Comparison of ENCODE assay signal across 12 cellular contexts in genomic region chr19:34350161-34350561, GRCh38. TPM values are rescaled to one million over a fixed set of nuclear protein-coding genes. Genes with fewer than 3 reads are reported as not detected.
DNase-seq lines count a peak whose midpoint lies in the region; ATAC-seq and TF ChIP-seq lines count a peak whose summit lies in the region.
"Had no signal": no experiment of that assay in that cellular context is flagged by ENCODE, and none has a peak within 500 bp of the region (broad histone marks: within the 10 kb centered on the region; RNA-seq: fewer than 3 reads in every experiment).

No MANE protein-coding gene starts in this region.

- H3K4me3 Mint-ChIP-seq in activated naive CD4-positive, alpha-beta T cell treated with anti-CD3 and anti-CD28 coated beads for 36 hours, result peak overlapping the region; percentile 2

- H3K4me1 Mint-ChIP-seq in activated naive CD4-positive, alpha-beta T cell treated with anti-CD3 and anti-CD28 coated beads for 36 hours (ENCODE audit: low read depth), result peaks cover 21% of the 10 kb centered on the region

- no peak for ATAC-seq in GM18498 (IDR thresholded peaks at IDR 0.05; ENCODE audit: unreplicated experiment)
- ATAC-seq in gastroesophageal sphincter, result no peak

- peak overlapping the region; percentile 82 for H3K27ac Mint-ChIP-seq in activated naive CD4-positive, alpha-beta T cell treated with anti-CD3 and anti-CD28 coated beads for 36 hours

- H3K27me3 ChIP-seq in tibial artery, result no peaks in the 10 kb centered on the region
- H3K27me3 ChIP-seq in gastroesophageal sphincter, result no peaks in the 10 kb centered on the region
- H3K27me3 ChIP-seq: colonic mucosa had no signal

- no peaks in the 10 kb centered on the region for H3K27me3 Mint-ChIP-seq in activated naive CD4-positive, alpha-beta T cell treated with anti-CD3 and anti-CD28 coated beads for 36 hours (ENCODE audit: low read depth)

- H3K4me3 ChIP-seq in tibial artery, result no peak overlapping the region
- no peak overlapping the region for H3K4me3 ChIP-seq in gastroesophageal sphincter
- H3K4me3 ChIP-seq: colonic mucosa had no signal

- peaks cover 4% of the 10 kb centered on the region for H3K36me3 Mint-ChIP-seq in activated naive CD4-positive, alpha-beta T cell treated with anti-CD3 and anti-CD28 coated beads for 36 hours (ENCODE audit: low read depth)

- H3K9me3 ChIP-seq in tibial artery (peaks cover 0 to 3% (median 0%) of the 10 kb centered on the region in 3 donors), gastroesophageal sphincter (no peaks in the 10 kb centered on the region)
- H3K9me3 ChIP-seq: colonic mucosa, SK-N-SH had no signal

- H3K4me1 ChIP-seq in tibial artery (no peaks in the 10 kb centered on the region), gastroesophageal sphincter (no peaks in the 10 kb centered on the region)
- H3K4me1 ChIP-seq: colonic mucosa had no signal

- H3K27ac ChIP-seq in tibial artery (no peak overlapping the region), gastroesophageal sphincter (no peak overlapping the region)
- H3K27ac ChIP-seq: colonic mucosa had no signal

- DNase-seq in CD1c-positive myeloid dendritic cell (ENCODE audit: extremely low spot score) (peak; percentile 59), T-helper 9 cell (peak; percentile 47), NCI-H1694 treated with DMSO at 0.1 percent for 48 hours (lab: John Stamatoyannopoulos, UW) (no peak), tibial artery (no peak)
- peak; percentile 89 for DNase-seq in activated naive CD4-positive, alpha-beta T cell treated with anti-CD3 and anti-CD28 coated beads for 36 hours
- peak; percentile 71 for DNase-seq in stimulated activated CD4-positive, alpha-beta T cell treated with anti-CD3 and anti-CD28 coated beads, Interleukin-15, amount 100 ng/mL, for 24 hours
- DNase-seq: C1 segment of cervical spinal cord, colonic mucosa, NCI-H1092 treated with DMSO at 0.1 percent for 48 hours, SK-N-SH had no signal

- TF ChIP-seq EP300 in gastroesophageal sphincter (IDR thresholded peaks at IDR 0.05), result no peak

- 67 to 77% methylated on average over 4 to 7 of the region's 7 CpGs for WGBS in gastroesophageal sphincter (ENCODE audit: low coverage in 1 of 2), 2 donors

- peaks cover 73 to 94% (median 84%) of the 10 kb centered on the region in 3 donors for H3K36me3 ChIP-seq in tibial artery
- H3K36me3 ChIP-seq in gastroesophageal sphincter, result peaks cover 0 to 86% of the 10 kb centered on the region in 2 donors
- H3K36me3 ChIP-seq: colonic mucosa had no signal

- TF ChIP-seq CTCF in tibial artery (IDR thresholded peaks at IDR 0.05), result no peak
- no peak for TF ChIP-seq CTCF in gastroesophageal sphincter (IDR thresholded peaks at IDR 0.05)

- CTCF ChIA-PET in activated naive CD4-positive, alpha-beta T cell treated with anti-CD3 and anti-CD28 coated beads for 36 hours (lab: Charles Lee), result interaction anchor here (2.5 kb wide), 1 partner anchor 12 kb away, joined by 5 read pairs; no protein-coding TSS in a partner anchor

- TF ChIP-seq POLR2A in gastroesophageal sphincter (IDR thresholded peaks at IDR 0.05), result no peak

- H3K9me3 Mint-ChIP-seq in activated naive CD4-positive, alpha-beta T cell treated with anti-CD3 and anti-CD28 coated beads for 36 hours, result no peaks in the 10 kb centered on the region

- intact Hi-C loops in activated naive CD4-positive, alpha-beta T cell treated with anti-CD3 and anti-CD28 coated beads for 36 hours (cut with micrococcal nuclease), result loop anchor here (1.0 to 5.0 kb wide), 7 partner anchors 9 to 978 kb away; partner anchors contain the start of genes CEBPG and UBA2
- intact Hi-C loops in tibial artery (cut with DNase I; ENCODE audit: low total_unique reads), result no loop called here

RNA-seq across cellular contexts. Expression of gene GPI, which starts 14.8 kb away (rescaled TPM):
- 100 to 1,000 TPM; 542 to 553 TPM for total RNA-seq in activated naive CD4-positive, alpha-beta T cell treated with anti-CD3 and anti-CD28 coated beads for 36 hours
- total RNA-seq in gastroesophageal sphincter, result 100 to 1,000 TPM in 3 of 4 donors, 10 to 100 TPM in 1; 86.6 to 324 (median 222) TPM

RNA-seq across cellular contexts. Expression of gene PDCD2L, which starts 54.0 kb away (rescaled TPM):
- total RNA-seq in activated naive CD4-positive, alpha-beta T cell treated with anti-CD3 and anti-CD28 coated beads for 36 hours, result 10 to 100 TPM; 24.8 to 34.1 TPM
- 10 to 100 TPM in 3 of 4 donors, 1 to 10 TPM in 1; 8.2 to 19.8 (median 14.6) TPM for total RNA-seq in gastroesophageal sphincter

Comparison
In these comparisons a context has a peak if more than half of its experiments do, and no peak if none do; other contexts are left out.
1. DNase-seq: peak in CD1c-positive myeloid dendritic cell (single experiment), T-helper 9 cell (single experiment), activated naive CD4-positive, alpha-beta T cell treated with anti-CD3 and anti-CD28 coated beads for 36 hours (single experiment) and stimulated activated CD4-positive, alpha-beta T cell treated with anti-CD3 and anti-CD28 coated beads, Interleukin-15, amount 100 ng/mL, for 24 hours (single experiment); none in NCI-H1694 treated with DMSO at 0.1 percent for 48 hours (single experiment) and tibial artery (0 of 2).